ENCODE assay signal across 9 cellular contexts in genomic region chr22:36155702-36156101, GRCh38. TPM values are rescaled to one million over a fixed set of nuclear protein-coding genes. Genes with fewer than 3 reads are reported as not detected.
A peak's percentile ranks its signal among the peaks of the same experiment; 100 is the strongest.
DNase-seq lines count a peak whose midpoint lies in the region; ATAC-seq and TF ChIP-seq lines count a peak whose summit lies in the region.
"Had no signal": no experiment of that assay in that cellular context is flagged by ENCODE, and none has a peak within 500 bp of the region (broad histone marks: within the 10 kb centered on the region; RNA-seq: fewer than 3 reads in every experiment).

No MANE protein-coding gene starts in this region.

- no peak overlapping the region for H2BK12ac ChIP-seq in neuronal stem cell (ENCODE audit: low read length)

- H3K23ac ChIP-seq in neuronal stem cell (ENCODE audit: low read depth, low read length, poor library complexity): no peak overlapping the region

- H3K4me1 ChIP-seq in neuronal stem cell (ENCODE audit: control insufficient read depth in 2 of 2, insufficient read depth in 1 of 2, low read depth in 1 of 2, low read length in 2 of 2) (peaks cover 12 to 18% of the 10 kb centered on the region in 2 donors), aorta (ENCODE audit: control insufficient read depth in 1 of 2, insufficient read depth in 2 of 2, low read length in 2 of 2) (no peaks in the 10 kb centered on the region)

- H3K79me1 ChIP-seq in neuronal stem cell (ENCODE audit: low read depth, low read length): no peaks in the 10 kb centered on the region

- H2BK120ac ChIP-seq in neuronal stem cell (ENCODE audit: low read depth, low read length): no peak overlapping the region

- H2AK5ac ChIP-seq in neuronal stem cell (ENCODE audit: low read depth, low read length): no peak overlapping the region

- no peak overlapping the region for H3K9ac ChIP-seq in neuronal stem cell (ENCODE audit: low read depth, low read length, poor library complexity)

- intact Hi-C loops in Right ventricle myocardium inferior (cut with DNase I): no loop called here
- intact Hi-C loops in cardiac septum (cut with DNase I): no loop called here
- intact Hi-C loops in aorta (cut with DNase I): no loop called here

- H3K4me2 ChIP-seq in neuronal stem cell (ENCODE audit: insufficient read depth, low read length, poor library complexity, severe bottlenecking): no peak overlapping the region

- H2AFZ ChIP-seq in neuronal stem cell (ENCODE audit: low read length): peak overlapping the region; percentile 55

- no peak overlapping the region for H4K8ac ChIP-seq in neuronal stem cell (ENCODE audit: low read depth, low read length)

- no peak overlapping the region for H2BK5ac ChIP-seq in neuronal stem cell (ENCODE audit: low read length)

- no peak for DNase-seq in Right ventricle myocardium inferior (ENCODE audit: missing footprints)
- DNase-seq in cardiac septum (ENCODE audit: low spot score): no peak
- peak; percentile 52 for DNase-seq in fibroblast of pulmonary artery (ENCODE audit: low read depth)
- no peak for DNase-seq in neuronal stem cell (ENCODE audit: low spot score)
- DNase-seq in aorta: peak; percentile 65 to 82
- DNase-seq in retina: no peak
- no peak for DNase-seq in GM19240 (ENCODE audit: insufficient read length, low spot score)

- H3K18ac ChIP-seq in neuronal stem cell (ENCODE audit: low read length): no peak overlapping the region

- no peaks in the 10 kb centered on the region for H3K9me3 ChIP-seq in neuronal stem cell (replicated peaks in 1 of 2; ENCODE audit: control insufficient read depth in 2 of 2, insufficient read depth in 1 of 2, low read depth in 1 of 2, low read length in 2 of 2)
- H3K9me3 ChIP-seq in aorta (ENCODE audit: control insufficient read depth, low read length): no peaks in the 10 kb centered on the region

- H3K36me3 ChIP-seq in neuronal stem cell (replicated peaks in 1 of 2; ENCODE audit: control insufficient read depth in 2 of 2, insufficient read depth in 2 of 2, low read length in 2 of 2): no peaks in the 10 kb centered on the region
- no peaks in the 10 kb centered on the region for H3K36me3 ChIP-seq in aorta (ENCODE audit: control insufficient read depth in 1 of 2, insufficient read depth in 2 of 2, low read length in 1 of 2)

- no CpG with 5 or more reads among the region's 7 CpGs for WGBS in neuronal stem cell (ENCODE audit: extremely low coverage in 2 of 2, insufficient read length in 2 of 2, insufficient replicate concordance in 1 of 2), 2 donors
- 44 to 47% methylated on average over 7 of the region's 7 CpGs for WGBS in aorta, 2 donors

- H2BK15ac ChIP-seq in neuronal stem cell (ENCODE audit: low read length): no peak overlapping the region

- ATAC-seq in Right ventricle myocardium inferior (peak; percentile 87), aorta (ENCODE audit: low FRiP score) (peak; percentile 77), HG03135 (IDR thresholded peaks at IDR 0.05; ENCODE audit: unreplicated experiment) (no peak)

- H3K4me3 ChIP-seq in fibroblast of pulmonary artery (replicated peaks; ENCODE audit: low read depth, low read length) (no peak overlapping the region), neuronal stem cell (ENCODE audit: low read length in 2 of 2) (no peak overlapping the region), aorta (ENCODE audit: low read length in 2 of 2) (no peak overlapping the region)

- no peak overlapping the region for H3K4ac ChIP-seq in neuronal stem cell (ENCODE audit: low read length)

- H4K91ac ChIP-seq in neuronal stem cell (ENCODE audit: low read depth, low read length, poor library complexity): no peak overlapping the region

- H3K14ac ChIP-seq in neuronal stem cell (ENCODE audit: low read length): no peak overlapping the region

- no peak overlapping the region for H3K27ac ChIP-seq in neuronal stem cell (replicated peaks; ENCODE audit: low read length)
- H3K27ac ChIP-seq in aorta (ENCODE audit: low read depth in 1 of 2, low read length in 2 of 2): peak overlapping the region in 1 of 2 donors; percentile 53

- no peaks in the 10 kb centered on the region for H3K27me3 ChIP-seq in neuronal stem cell (ENCODE audit: control insufficient read depth in 3 of 3, insufficient read depth in 3 of 3, low read depth in 1 of 3, low read length in 3 of 3)
- H3K27me3 ChIP-seq in aorta (ENCODE audit: control insufficient read depth in 1 of 2, insufficient read depth in 2 of 2, low read length in 1 of 2): no peaks in the 10 kb centered on the region

- TF ChIP-seq CTCF in fibroblast of pulmonary artery (IDR thresholded peaks at IDR 0.05; ENCODE audit: low read length, missing control alignments): no peak

RNA-seq across cellular contexts. Expression of gene APOL3, which starts 4.9 kb away (rescaled TPM):
- 31.7 TPM for total RNA-seq in Right ventricle myocardium inferior
- total RNA-seq in cardiac septum: 22.5 TPM
- polyA plus RNA-seq in neuronal stem cell (2013, experiment 1 of 2): not detected
- polyA plus RNA-seq in neuronal stem cell (2013, experiment 2 of 2): not detected
- 100 to 1,000 TPM in 1 of 2 donors, 10 to 100 TPM in 1; 67.7 to 113 TPM for total RNA-seq in aorta
- 10 to 100 TPM; 40.2 to 58.8 TPM for polyA plus RNA-seq in aorta

RNA-seq across cellular contexts. Expression of gene APOL4, which starts 45.9 kb away (rescaled TPM):
- total RNA-seq in Right ventricle myocardium inferior (6.9 TPM), cardiac septum (6.1 TPM), aorta (10 to 100 TPM in 1 of 2 donors, 1 to 10 TPM in 1; 7.0 to 10.5 TPM)
- polyA plus RNA-seq in neuronal stem cell (2013, experiment 1 of 2): 0.06 TPM
- 0.08 TPM for polyA plus RNA-seq in neuronal stem cell (2013, experiment 2 of 2)
- 1 to 10 TPM in 1 of 2 donors, under 1 TPM in 1; 0.82 to 1.8 TPM for polyA plus RNA-seq in aorta
- total RNA-seq: astrocyte had no signal

Comparison
In these comparisons a context has a peak if more than half of its experiments do, and no peak if none do; other contexts are left out.
1. DNase-seq: peak in fibroblast of pulmonary artery (single experiment) and aorta (2 of 2); none in Right ventricle myocardium inferior (single experiment), cardiac septum (single experiment), neuronal stem cell (single experiment), retina (single experiment) and GM19240 (single experiment).